Comparison of ENCODE assay signal across 8 cellular contexts in the genomic region with DNA sequence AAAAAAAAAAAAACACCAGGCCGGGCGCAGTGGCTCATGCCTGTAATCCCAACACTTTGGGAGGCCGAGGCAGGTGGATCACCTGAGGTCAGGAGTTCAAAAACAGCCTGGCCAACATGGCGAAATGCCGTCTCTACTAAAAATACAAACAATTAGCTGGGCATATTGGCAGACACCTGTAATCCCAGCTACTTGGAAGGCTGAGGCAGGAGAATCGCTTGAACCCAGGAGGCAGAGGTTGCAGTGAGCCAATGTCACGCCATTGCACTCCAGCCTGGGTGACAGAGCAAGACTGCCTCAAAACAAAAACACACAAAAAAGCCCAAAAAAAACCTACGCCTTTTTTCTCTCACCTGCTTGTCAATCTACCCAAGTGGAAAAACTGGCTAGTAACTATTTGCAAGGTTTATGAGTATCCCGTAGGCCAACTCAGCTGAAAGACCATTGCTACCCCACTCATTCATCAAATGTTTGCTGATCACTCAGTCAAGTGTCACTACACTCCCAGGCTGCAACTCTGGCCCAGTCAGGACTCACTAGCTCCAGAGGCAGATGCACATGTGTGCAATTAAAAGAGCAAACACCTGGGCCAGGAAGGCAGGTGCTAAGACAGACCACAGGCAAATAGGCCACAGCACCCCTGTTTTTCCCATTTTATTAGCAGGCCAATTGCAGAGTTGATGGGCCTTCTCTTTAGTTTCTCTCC. TPM values are rescaled to one million over a fixed set of nuclear protein-coding genes. Genes with fewer than 3 reads are reported as not detected.
DNase-seq lines count a peak whose midpoint lies in the region; ATAC-seq and TF ChIP-seq lines count a peak whose summit lies in the region.

No MANE protein-coding gene starts in this region.

- peaks cover 13% of the 10 kb centered on the region for H3K27me3 Mint-ChIP-seq in endothelial cell (ENCODE audit: unreplicated experiment)

- peak overlapping the region; percentile 12 for H3K9ac ChIP-seq in NT2/D1 (ENCODE audit: insufficient read length, low read depth)
- H3K9ac ChIP-seq in rectal smooth muscle tissue (ENCODE audit: low read length): peak overlapping the region; percentile 96

- H3K4me1 ChIP-seq in NT2/D1 (ENCODE audit: insufficient read depth, insufficient read length): peaks cover 27% of the 10 kb centered on the region
- peaks cover 42% of the 10 kb centered on the region for H3K4me1 ChIP-seq in rectal smooth muscle tissue (ENCODE audit: control insufficient read depth, insufficient read depth, low read length)

- DNase-seq in GM12865 (ENCODE audit: low read depth) (no peak), NT2/D1 (ENCODE audit: low read depth, low spot score) (no peak), endothelial cell (ENCODE audit: low spot score) (no peak), NCI-H128 (lab: John Stamatoyannopoulos, UW; ENCODE audit: unreplicated experiment) (no peak), NOMO-1 treated with dmso at 0.1 percent for 144 hours (lab: John Stamatoyannopoulos, UW; ENCODE audit: unreplicated experiment) (no peak)
- DNase-seq in stimulated activated CD4-positive, alpha-beta T cell treated with anti-CD3 and anti-CD28 coated beads, Interleukin-15, amount 100 ng/mL, for 24 hours: no peak

- H3K36me3 Mint-ChIP-seq in endothelial cell (ENCODE audit: low read depth, unreplicated experiment): no peaks in the 10 kb centered on the region

- no peaks in the 10 kb centered on the region for H3K9me3 ChIP-seq in NT2/D1 (ENCODE audit: insufficient read depth, low read length)

- no peaks in the 10 kb centered on the region for H3K9me3 Mint-ChIP-seq in endothelial cell (ENCODE audit: unreplicated experiment)

- peak overlapping the region; percentile 89 for H3K4me3 Mint-ChIP-seq in endothelial cell (ENCODE audit: unreplicated experiment)

- TF ChIP-seq CTCF in GM12865 (IDR thresholded peaks at IDR 0.05; ENCODE audit: insufficient read depth, low read depth, low read length, missing control alignments) (no peak), endothelial cell (IDR thresholded peaks at IDR 0.05; ENCODE audit: unreplicated experiment) (no peak)

- H3K4me3 ChIP-seq in GM12865 (ENCODE audit: low read depth, low read length): peak overlapping the region; percentile 60
- H3K4me3 ChIP-seq in NT2/D1 (ENCODE audit: insufficient read length, low read depth): no peak overlapping the region
- peak overlapping the region; percentile 93 for H3K4me3 ChIP-seq in rectal smooth muscle tissue (ENCODE audit: low read length)

- ATAC-seq in HG03460 (IDR thresholded peaks at IDR 0.05; ENCODE audit: unreplicated experiment): no peak

- peaks cover 73% of the 10 kb centered on the region for H3K4me1 Mint-ChIP-seq in endothelial cell (ENCODE audit: unreplicated experiment)

- H3K27ac ChIP-seq in rectal smooth muscle tissue (ENCODE audit: low read depth, low read length): peak overlapping the region; percentile 99

- H3K27me3 ChIP-seq in NT2/D1 (ENCODE audit: insufficient read depth, insufficient read length) (peaks cover 4% of the 10 kb centered on the region), rectal smooth muscle tissue (ENCODE audit: control insufficient read depth, insufficient read depth, low read length) (no peaks in the 10 kb centered on the region)

- H3K27ac Mint-ChIP-seq in endothelial cell (ENCODE audit: unreplicated experiment): peak overlapping the region; percentile 98

- H3K36me3 ChIP-seq in NT2/D1 (ENCODE audit: insufficient read depth, insufficient read length, low read length) (no peaks in the 10 kb centered on the region), rectal smooth muscle tissue (ENCODE audit: control insufficient read depth, insufficient read depth, low read length) (peaks cover 6% of the 10 kb centered on the region)

RNA-seq across cellular contexts. Expression of a gene that starts 2.0 kb away (rescaled TPM):
- 111 TPM for total RNA-seq in endothelial cell (ENCODE audit: unreplicated experiment)

RNA-seq across cellular contexts. Expression of a gene that starts 34.0 kb away (rescaled TPM):
- 101 TPM for total RNA-seq in endothelial cell (ENCODE audit: unreplicated experiment)

RNA-seq across cellular contexts. Expression of a gene that starts 36.0 kb away (rescaled TPM):
- total RNA-seq in endothelial cell (ENCODE audit: unreplicated experiment): 25.0 TPM
